In genomic region chr2:142561656-142562055, GRCh38 we compare ENCODE assay signal across 25 cellular contexts.
DNase-seq lines count a peak whose midpoint lies in the region; ATAC-seq, FAIRE-seq and TF ChIP-seq lines count a peak whose summit lies in the region.
"Had no signal": no experiment of that assay in that cellular context is flagged by ENCODE, and none has a peak within 500 bp of the region (broad histone marks: within the 10 kb centered on the region; RNA-seq: fewer than 3 reads in every experiment).

No MANE protein-coding gene starts in this region.

- FAIRE-seq in kidney (lab: Jason Lieb, UNC), result no peak
- no peak for FAIRE-seq in D721Med (lab: Jason Lieb, UNC)
- FAIRE-seq: A204.1, GM12878, GM19239 had no signal

- no peaks in the 10 kb centered on the region for H3K4me1 Mint-ChIP-seq in H9
- no peaks in the 10 kb centered on the region for H3K4me1 Mint-ChIP-seq in stimulated activated memory B cell treated with anti-CD40 and anti-IgM and Interleukin-4, amounts not matched to agents 10 μg/mL and 1 μg/mL and 100 μg/mL, for 72 hours
- H3K4me1 Mint-ChIP-seq: B cell; CD4-positive, CD25-positive, alpha-beta regulatory T cell had no signal

- H3K18ac ChIP-seq in H9 (ENCODE audit: insufficient read length, low read depth, low read length), result no peak overlapping the region
- peak overlapping the region; percentile 28 for H3K18ac ChIP-seq in neuronal stem cell (ENCODE audit: low read length)

- H4K91ac ChIP-seq in H9 (ENCODE audit: insufficient read length, low read depth, low read length) (no peak overlapping the region), neuronal stem cell (ENCODE audit: low read depth, low read length, poor library complexity) (no peak overlapping the region)

- H3K4me2 ChIP-seq in H9 (ENCODE audit: insufficient read depth, insufficient read length, low read length) (no peak overlapping the region), neuronal stem cell (ENCODE audit: insufficient read depth, low read length, poor library complexity, severe bottlenecking) (no peak overlapping the region)
- H3K4me2 ChIP-seq: BLaER1 had no signal

- no peak overlapping the region for H2BK120ac ChIP-seq in H9 (ENCODE audit: low read depth, low read length, poor library complexity, severe bottlenecking)
- no peak overlapping the region for H2BK120ac ChIP-seq in neuronal stem cell (ENCODE audit: low read depth, low read length)

- no peaks in the 10 kb centered on the region for H4K20me1 ChIP-seq in H9 (ENCODE audit: control insufficient read depth, insufficient read depth, insufficient read length)
- H4K20me1 ChIP-seq: BLaER1 had no signal

- ATAC-seq in stimulated activated memory B cell treated with anti-CD40 and anti-IgM and Interleukin-4, amounts not matched to agents 10 μg/mL and 1 μg/mL and 100 μg/mL, for 72 hours, result peak; percentile 38
- ATAC-seq in GM19328 (IDR thresholded peaks at IDR 0.05; ENCODE audit: unreplicated experiment), result no peak
- ATAC-seq: CD8-positive, alpha-beta T cell; GM12878; HCT116 had no signal

- no peaks in the 10 kb centered on the region for H3K27me3 ChIP-seq in H9 (ENCODE audit: insufficient read depth, low read length)
- no peaks in the 10 kb centered on the region for H3K27me3 ChIP-seq in neuronal stem cell (ENCODE audit: control insufficient read depth in 3 of 3, insufficient read depth in 3 of 3, low read depth in 1 of 3, low read length in 3 of 3)
- H3K27me3 ChIP-seq: BLaER1 had no signal

- intact Hi-C loops in kidney (cut with DNase I), result no loop called here

- no peaks in the 10 kb centered on the region for H3K79me2 ChIP-seq in H9 (ENCODE audit: insufficient read depth, low read length)

- no peak overlapping the region for H2BK12ac ChIP-seq in H9 (ENCODE audit: insufficient read length, low read depth, low read length)
- no peak overlapping the region for H2BK12ac ChIP-seq in neuronal stem cell (ENCODE audit: low read length)

- no peaks in the 10 kb centered on the region; the same call in 1 of the 2 replicates for H3K4me1 ChIP-seq in H9 (ENCODE audit: insufficient read depth, low read length)
- no peaks in the 10 kb centered on the region for H3K4me1 ChIP-seq in kidney (ENCODE audit: control insufficient read depth in 1 of 2, insufficient read depth in 1 of 2, low read depth in 1 of 2, low read length in 2 of 2)
- H3K4me1 ChIP-seq in neuronal stem cell (ENCODE audit: control insufficient read depth in 2 of 2, insufficient read depth in 1 of 2, low read depth in 1 of 2, low read length in 2 of 2), result peaks cover 0 to 7% of the 10 kb centered on the region in 2 donors
- H3K4me1 ChIP-seq: BLaER1, Caco-2 had no signal

- H3K23ac ChIP-seq in H9 (ENCODE audit: insufficient read length, low read depth, low read length) (no peak overlapping the region), neuronal stem cell (ENCODE audit: low read depth, low read length, poor library complexity) (no peak overlapping the region)

- H3K27me3 Mint-ChIP-seq in H9 (ENCODE audit: low read depth), result no peaks in the 10 kb centered on the region
- H3K27me3 Mint-ChIP-seq in stimulated activated memory B cell treated with anti-CD40 and anti-IgM and Interleukin-4, amounts not matched to agents 10 μg/mL and 1 μg/mL and 100 μg/mL, for 72 hours, result no peaks in the 10 kb centered on the region
- H3K27me3 Mint-ChIP-seq: CD4-positive, CD25-positive, alpha-beta regulatory T cell had no signal

- H3K56ac ChIP-seq in H9 (ENCODE audit: insufficient read length, low read depth, low read length), result no peak overlapping the region

- WGBS in H9 (ENCODE audit: extremely low coverage, insufficient read length, low lambda C conversion rate), result no CpG with 5 or more reads among the region's 6 CpGs
- no CpG with 5 or more reads among the region's 6 CpGs for WGBS in neuronal stem cell (ENCODE audit: extremely low coverage in 2 of 2, insufficient read length in 2 of 2, insufficient replicate concordance in 1 of 2), 2 donors

- no peaks in the 10 kb centered on the region for H3K9me3 Mint-ChIP-seq in H9
- no peaks in the 10 kb centered on the region for H3K9me3 Mint-ChIP-seq in stimulated activated memory B cell treated with anti-CD40 and anti-IgM and Interleukin-4, amounts not matched to agents 10 μg/mL and 1 μg/mL and 100 μg/mL, for 72 hours

- H3K4ac ChIP-seq in H9 (ENCODE audit: low read depth, low read length) (no peak overlapping the region), neuronal stem cell (ENCODE audit: low read length) (no peak overlapping the region)

- H3K79me1 ChIP-seq in H9 (ENCODE audit: insufficient read depth, low read depth, low read length, poor library complexity, severe bottlenecking) (no peaks in the 10 kb centered on the region), neuronal stem cell (ENCODE audit: low read depth, low read length) (no peaks in the 10 kb centered on the region)

- no peaks in the 10 kb centered on the region for H3K23me2 ChIP-seq in H9 (ENCODE audit: insufficient read length, low read depth, low read length, poor library complexity, severe bottlenecking)

- no peaks in the 10 kb centered on the region; a peak in 2 of 7 replicates for H3K36me3 Mint-ChIP-seq in H9 (ENCODE audit: insufficient read depth in 1 of 3, low read depth in 3 of 3)
- H3K36me3 Mint-ChIP-seq in stimulated activated memory B cell treated with anti-CD40 and anti-IgM and Interleukin-4, amounts not matched to agents 10 μg/mL and 1 μg/mL and 100 μg/mL, for 72 hours, result no peaks in the 10 kb centered on the region
- H3K36me3 Mint-ChIP-seq: CD4-positive, CD25-positive, alpha-beta regulatory T cell; CD8-positive, alpha-beta T cell had no signal

- no peaks in the 10 kb centered on the region for H3K36me3 ChIP-seq in kidney (ENCODE audit: control insufficient read depth in 1 of 2, insufficient read depth in 2 of 2, low read length in 2 of 2)
- no peaks in the 10 kb centered on the region for H3K36me3 ChIP-seq in neuronal stem cell (replicated peaks in 1 of 2; ENCODE audit: control insufficient read depth in 2 of 2, insufficient read depth in 2 of 2, low read length in 2 of 2)
- H3K36me3 ChIP-seq: BLaER1 had no signal

- no peak overlapping the region for H3T11ph ChIP-seq in H9 (ENCODE audit: low read length)

- H3K14ac ChIP-seq in H9 (ENCODE audit: insufficient read depth, low read length), result peak overlapping the region; percentile 3; the same call in 1 of the 2 replicates
- no peak overlapping the region for H3K14ac ChIP-seq in neuronal stem cell (ENCODE audit: low read length)

- H2BK20ac ChIP-seq in H9 (ENCODE audit: low read depth, low read length, poor library complexity, severe bottlenecking), result no peak overlapping the region

- no peak overlapping the region for H3K27ac Mint-ChIP-seq in H9
- no peak overlapping the region for H3K27ac Mint-ChIP-seq in stimulated activated memory B cell treated with anti-CD40 and anti-IgM and Interleukin-4, amounts not matched to agents 10 μg/mL and 1 μg/mL and 100 μg/mL, for 72 hours
- H3K27ac Mint-ChIP-seq: B cell; CD4-positive, CD25-positive, alpha-beta regulatory T cell; CD8-positive, alpha-beta T cell had no signal

- H2BK15ac ChIP-seq in H9 (ENCODE audit: low read depth, low read length) (no peak overlapping the region), neuronal stem cell (ENCODE audit: low read length) (no peak overlapping the region)

- H2AFZ ChIP-seq in H9 (ENCODE audit: low read length), result no peak overlapping the region
- H2AFZ ChIP-seq in neuronal stem cell (ENCODE audit: low read length), result no peak overlapping the region

- H3K27ac ChIP-seq in H9 (ENCODE audit: insufficient read length, low read depth, low read length), result no peak overlapping the region
- H3K27ac ChIP-seq in kidney (ENCODE audit: low read depth in 2 of 2, low read length in 2 of 2), result no peak overlapping the region
- no peak overlapping the region for H3K27ac ChIP-seq in neuronal stem cell (replicated peaks; ENCODE audit: low read length)
- H3K27ac ChIP-seq: 22Rv1, BLaER1, C4-2B had no signal

- H3K9me3 ChIP-seq in H9 (ENCODE audit: control insufficient read depth, low read depth, low read length), result no peaks in the 10 kb centered on the region
- H3K9me3 ChIP-seq in kidney (ENCODE audit: control insufficient read depth in 1 of 2, low read length in 2 of 2), result no peaks in the 10 kb centered on the region
- H3K9me3 ChIP-seq in neuronal stem cell (replicated peaks in 1 of 2; ENCODE audit: control insufficient read depth in 2 of 2, insufficient read depth in 1 of 2, low read depth in 1 of 2, low read length in 2 of 2), result no peaks in the 10 kb centered on the region
- H3K9me3 ChIP-seq: Caco-2 had no signal

- no peak overlapping the region for H4K5ac ChIP-seq in H9 (ENCODE audit: insufficient read length, low read depth, low read length)

- DNase-seq in H9, result no peak
- DNase-seq in kidney, result peak; percentile 55
- DNase-seq in neuronal stem cell (ENCODE audit: low spot score), result no peak
- no peak for DNase-seq in D721Med (ENCODE audit: insufficient read length, low spot score)
- DNase-seq in NCI-H82 treated with DMSO at 0.1 percent for 48 hours (lab: John Stamatoyannopoulos, UW; ENCODE audit: unreplicated experiment), result no peak
- no peak for DNase-seq in NCI-H345 treated with DMSO at 0.1 percent for 48 hours (lab: John Stamatoyannopoulos, UW; ENCODE audit: unreplicated experiment)
- DNase-seq: Caco-2; CD4-positive, CD25-positive, alpha-beta regulatory T cell; CD8-positive, alpha-beta T cell; DMS 273 treated with DMSO at 0.1 percent for 48 hours; DMS79; EL; GDM1; GOT3; H7 had no signal

- H4K8ac ChIP-seq in H9 (replicated peaks; ENCODE audit: insufficient read length, low read depth, low read length) (no peak overlapping the region), neuronal stem cell (ENCODE audit: low read depth, low read length) (no peak overlapping the region)

- no peak overlapping the region for H3K9ac ChIP-seq in H9 (ENCODE audit: extremely low read depth, insufficient read length, low read length)
- H3K9ac ChIP-seq in kidney (ENCODE audit: low read length in 2 of 2), result no peak overlapping the region
- H3K9ac ChIP-seq in neuronal stem cell (ENCODE audit: low read depth, low read length, poor library complexity), result peak overlapping the region; percentile 15
- H3K9ac ChIP-seq: BLaER1 had no signal

- no peak overlapping the region for H2BK5ac ChIP-seq in H9 (ENCODE audit: insufficient read length, low read length)
- no peak overlapping the region for H2BK5ac ChIP-seq in neuronal stem cell (ENCODE audit: low read length)

- H3K4me3 ChIP-seq in kidney (ENCODE audit: low read length in 2 of 2) (no peak overlapping the region), neuronal stem cell (ENCODE audit: low read length in 2 of 2) (no peak overlapping the region)
- H3K4me3 ChIP-seq: BLaER1, GM12878 had no signal

- H3K4me3 Mint-ChIP-seq in H9, result no peak overlapping the region
- H3K4me3 Mint-ChIP-seq in stimulated activated memory B cell treated with anti-CD40 and anti-IgM and Interleukin-4, amounts not matched to agents 10 μg/mL and 1 μg/mL and 100 μg/mL, for 72 hours, result no peak overlapping the region
- H3K4me3 Mint-ChIP-seq: B cell; CD4-positive, CD25-positive, alpha-beta regulatory T cell; CD8-positive, alpha-beta T cell had no signal

- TF ChIP-seq CTCF in H9 (conservative IDR thresholded peaks at IDR 0.05) (no peak), kidney (IDR thresholded peaks at IDR 0.05; ENCODE audit: borderline replicate concordance, extremely low read depth, insufficient read depth) (no peak), D721Med (IDR thresholded peaks at IDR 0.05; ENCODE audit: insufficient read depth, missing control alignments) (no peak)

- H2AK5ac ChIP-seq in H9 (ENCODE audit: insufficient read length, low read length), result no peak overlapping the region
- no peak overlapping the region for H2AK5ac ChIP-seq in neuronal stem cell (ENCODE audit: low read depth, low read length)
